1 cellular context compared by ENCODE assay signal in the genomic region with DNA sequence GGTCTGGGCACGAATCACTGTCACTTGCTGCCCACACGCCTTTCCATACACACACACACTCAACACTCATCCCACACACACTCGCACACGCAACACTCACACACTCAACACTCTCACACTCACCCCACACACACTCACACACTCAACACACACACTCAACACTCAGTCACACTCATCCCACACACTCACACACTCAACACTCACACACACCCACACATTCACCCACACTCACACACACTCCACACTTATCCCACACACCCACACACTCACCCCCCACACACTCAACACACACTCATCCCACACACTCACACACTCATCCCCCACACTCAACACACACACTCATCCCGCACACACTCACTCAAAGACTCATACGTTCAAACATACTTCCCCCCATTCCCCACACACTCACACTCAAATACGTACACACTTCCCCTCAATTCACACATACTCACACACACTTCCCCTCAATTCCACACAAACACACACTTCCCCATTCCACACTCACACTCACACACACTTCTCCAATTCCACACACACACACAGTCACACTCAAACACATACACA.
A peak's percentile ranks its signal among the peaks of the same experiment; 100 is the strongest.
TF ChIP-seq lines count a peak whose summit lies in the region.

No MANE protein-coding gene starts in this region.

TF ChIP-seq in HepG2, 621 proteins besides CTCF, POLR2A, EP300 and RAD21 (continues in another document):
- TF ChIP-seq ZNF639 (CRISPR knock-in tag; conservative IDR thresholded peaks at IDR 0.05) (no peak), ZNF788 (CRISPR knock-in tag; IDR thresholded peaks at IDR 0.05; ENCODE audit: borderline replicate concordance) (no peak), GATAD1 (CRISPR knock-in tag; IDR thresholded peaks at IDR 0.05) (no peak), CBX1 (IDR thresholded peaks at IDR 0.05; ENCODE audit: low read depth) (no peak), HDAC6 (IDR thresholded peaks at IDR 0.05; ENCODE audit: low read depth, low read length) (no peak), ZNF564 (CRISPR knock-in tag; IDR thresholded peaks at IDR 0.05) (no peak), ZMAT5 (CRISPR knock-in tag; IDR thresholded peaks at IDR 0.05; ENCODE audit: borderline replicate concordance, low read depth) (no peak), ZNF431 (CRISPR knock-in tag; IDR thresholded peaks at IDR 0.05; ENCODE audit: borderline replicate concordance, low read depth) (no peak), UBTF (CRISPR knock-in tag; IDR thresholded peaks at IDR 0.05) (no peak), NKX3-1 (CRISPR knock-in tag; IDR thresholded peaks at IDR 0.05) (no peak), ZMYM3 (CRISPR knock-in tag; IDR thresholded peaks at IDR 0.05) (no peak), ZNF646 (CRISPR knock-in tag; IDR thresholded peaks at IDR 0.05) (peak; percentile 82), ATF6 (CRISPR knock-in tag; conservative IDR thresholded peaks at IDR 0.05) (no peak), ZNF460 (CRISPR knock-in tag; IDR thresholded peaks at IDR 0.05; ENCODE audit: borderline replicate concordance) (no peak), NAIF1 (CRISPR knock-in tag; IDR thresholded peaks at IDR 0.05; ENCODE audit: borderline replicate concordance) (no peak), ISX (CRISPR knock-in tag; conservative IDR thresholded peaks at IDR 0.05) (no peak), ZNF263 (CRISPR knock-in tag; IDR thresholded peaks at IDR 0.05) (no peak), HNRNPH1 (optimal IDR thresholded peaks at IDR 0.05; ENCODE audit: low read depth, low read length) (no peak), ELF4 (CRISPR knock-in tag; IDR thresholded peaks at IDR 0.05; ENCODE audit: borderline replicate concordance) (no peak), PHB2 (IDR thresholded peaks at IDR 0.05; ENCODE audit: partially characterized antibody) (no peak), CCAR2 (optimal IDR thresholded peaks at IDR 0.05; ENCODE audit: low read depth, low read length) (no peak), ATAD3A (CRISPR knock-in tag; IDR thresholded peaks at IDR 0.05) (no peak), MLXIP (CRISPR knock-in tag; IDR thresholded peaks at IDR 0.05; ENCODE audit: borderline replicate concordance) (no peak), ZNF282 (IDR thresholded peaks at IDR 0.05; ENCODE audit: partially characterized antibody) (peak; percentile 64), ZMAT3 (CRISPR knock-in tag; conservative IDR thresholded peaks at IDR 0.05) (no peak), DPF2 (CRISPR knock-in tag; IDR thresholded peaks at IDR 0.05; ENCODE audit: borderline replicate concordance, low read depth) (no peak), HCFC1 (IDR thresholded peaks at IDR 0.05; ENCODE audit: low read depth, low read length) (no peak)
- TF ChIP-seq, protein P1, sequence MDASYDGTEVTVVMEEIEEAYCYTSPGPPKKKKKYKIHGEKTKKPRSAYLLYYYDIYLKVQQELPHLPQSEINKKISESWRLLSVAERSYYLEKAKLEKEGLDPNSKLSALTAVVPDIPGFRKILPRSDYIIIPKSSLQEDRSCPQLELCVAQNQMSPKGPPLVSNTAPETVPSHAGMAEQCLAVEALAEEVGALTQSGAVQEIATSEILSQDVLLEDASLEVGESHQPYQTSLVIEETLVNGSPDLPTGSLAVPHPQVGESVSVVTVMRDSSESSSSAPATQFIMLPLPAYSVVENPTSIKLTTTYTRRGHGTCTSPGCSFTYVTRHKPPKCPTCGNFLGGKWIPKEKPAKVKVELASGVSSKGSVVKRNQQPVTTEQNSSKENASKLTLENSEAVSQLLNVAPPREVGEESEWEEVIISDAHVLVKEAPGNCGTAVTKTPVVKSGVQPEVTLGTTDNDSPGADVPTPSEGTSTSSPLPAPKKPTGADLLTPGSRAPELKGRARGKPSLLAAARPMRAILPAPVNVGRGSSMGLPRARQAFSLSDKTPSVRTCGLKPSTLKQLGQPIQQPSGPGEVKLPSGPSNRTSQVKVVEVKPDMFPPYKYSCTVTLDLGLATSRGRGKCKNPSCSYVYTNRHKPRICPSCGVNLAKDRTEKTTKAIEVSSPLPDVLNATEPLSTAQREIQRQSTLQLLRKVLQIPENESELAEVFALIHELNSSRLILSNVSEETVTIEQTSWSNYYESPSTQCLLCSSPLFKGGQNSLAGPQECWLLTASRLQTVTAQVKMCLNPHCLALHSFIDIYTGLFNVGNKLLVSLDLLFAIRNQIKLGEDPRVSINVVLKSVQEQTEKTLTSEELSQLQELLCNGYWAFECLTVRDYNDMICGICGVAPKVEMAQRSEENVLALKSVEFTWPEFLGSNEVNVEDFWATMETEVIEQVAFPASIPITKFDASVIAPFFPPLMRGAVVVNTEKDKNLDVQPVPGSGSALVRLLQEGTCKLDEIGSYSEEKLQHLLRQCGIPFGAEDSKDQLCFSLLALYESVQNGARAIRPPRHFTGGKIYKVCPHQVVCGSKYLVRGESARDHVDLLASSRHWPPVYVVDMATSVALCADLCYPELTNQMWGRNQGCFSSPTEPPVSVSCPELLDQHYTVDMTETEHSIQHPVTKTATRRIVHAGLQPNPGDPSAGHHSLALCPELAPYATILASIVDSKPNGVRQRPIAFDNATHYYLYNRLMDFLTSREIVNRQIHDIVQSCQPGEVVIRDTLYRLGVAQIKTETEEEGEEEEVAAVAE (CRISPR knock-in tag; IDR thresholded peaks at IDR 0.05; ENCODE audit: borderline replicate concordance): no peak
- TF ChIP-seq, protein P2, sequence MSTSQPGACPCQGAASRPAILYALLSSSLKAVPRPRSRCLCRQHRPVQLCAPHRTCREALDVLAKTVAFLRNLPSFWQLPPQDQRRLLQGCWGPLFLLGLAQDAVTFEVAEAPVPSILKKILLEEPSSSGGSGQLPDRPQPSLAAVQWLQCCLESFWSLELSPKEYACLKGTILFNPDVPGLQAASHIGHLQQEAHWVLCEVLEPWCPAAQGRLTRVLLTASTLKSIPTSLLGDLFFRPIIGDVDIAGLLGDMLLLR (CRISPR knock-in tag; IDR thresholded peaks at IDR 0.05): no peak
- TF ChIP-seq, protein P3, sequence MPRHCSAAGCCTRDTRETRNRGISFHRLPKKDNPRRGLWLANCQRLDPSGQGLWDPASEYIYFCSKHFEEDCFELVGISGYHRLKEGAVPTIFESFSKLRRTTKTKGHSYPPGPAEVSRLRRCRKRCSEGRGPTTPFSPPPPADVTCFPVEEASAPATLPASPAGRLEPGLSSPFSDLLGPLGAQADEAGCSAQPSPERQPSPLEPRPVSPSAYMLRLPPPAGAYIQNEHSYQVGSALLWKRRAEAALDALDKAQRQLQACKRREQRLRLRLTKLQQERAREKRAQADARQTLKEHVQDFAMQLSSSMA (CRISPR knock-in tag; IDR thresholded peaks at IDR 0.05): no peak
